Comparison of ENCODE assay signal across 1 cellular context in the genomic region with DNA sequence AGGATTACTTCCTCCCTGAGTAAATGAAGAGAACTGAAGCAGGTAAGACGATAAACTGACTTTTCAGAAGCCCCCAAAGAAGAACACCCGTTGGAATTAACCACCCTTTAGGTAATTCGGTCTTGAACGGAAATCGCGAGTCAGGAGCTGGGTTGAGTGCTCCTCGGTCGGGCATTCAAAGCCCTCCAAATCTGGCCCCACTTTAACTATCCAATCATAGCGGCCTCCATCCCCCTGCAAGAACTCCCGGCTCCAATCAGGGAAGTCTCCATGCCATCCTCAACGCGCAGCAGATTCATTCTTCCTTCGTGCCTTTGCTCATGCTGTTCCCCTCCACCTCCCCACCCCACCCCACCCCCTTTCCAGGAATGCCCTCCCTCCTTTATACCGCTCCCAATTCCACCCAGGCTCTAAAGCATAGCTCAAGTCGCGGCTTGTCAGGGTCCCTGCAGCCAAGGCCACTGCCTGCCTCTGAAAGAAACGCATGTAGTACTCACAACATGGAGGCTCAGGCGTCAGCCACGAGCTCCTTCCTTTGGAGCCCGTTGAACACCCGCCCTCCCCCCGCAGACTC.
A peak's percentile ranks its signal among the peaks of the same experiment; 100 is the strongest.
TF ChIP-seq lines count a peak whose summit lies in the region.

No MANE protein-coding gene starts in this region.

TF ChIP-seq in K562, 482 proteins besides CTCF, POLR2A, EP300 and RAD21 (continued from another document):
- TF ChIP-seq, protein P1, sequence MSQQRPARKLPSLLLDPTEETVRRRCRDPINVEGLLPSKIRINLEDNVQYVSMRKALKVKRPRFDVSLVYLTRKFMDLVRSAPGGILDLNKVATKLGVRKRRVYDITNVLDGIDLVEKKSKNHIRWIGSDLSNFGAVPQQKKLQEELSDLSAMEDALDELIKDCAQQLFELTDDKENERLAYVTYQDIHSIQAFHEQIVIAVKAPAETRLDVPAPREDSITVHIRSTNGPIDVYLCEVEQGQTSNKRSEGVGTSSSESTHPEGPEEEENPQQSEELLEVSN (IDR thresholded peaks at IDR 0.05; ENCODE audit: borderline replicate concordance in 1 of 2, extremely low read depth in 1 of 2, insufficient read depth in 1 of 2, insufficient read length in 1 of 2, low read depth in 1 of 2, low read length in 1 of 2, poor library complexity in 1 of 2, severe bottlenecking in 1 of 2), result peak in 1 of 2 experiments; percentile 12
- TF ChIP-seq E2F3 (CRISPR knock-in tag; IDR thresholded peaks at IDR 0.05), result no peak
- no peak for TF ChIP-seq HEY1 (CRISPR knock-in tag; IDR thresholded peaks at IDR 0.05; ENCODE audit: borderline replicate concordance)
- no peak for TF ChIP-seq POLR3G (IDR thresholded peaks at IDR 0.05; ENCODE audit: extremely low read depth, insufficient read length, insufficient replicate concordance)
- TF ChIP-seq TAF1 (IDR thresholded peaks at IDR 0.05; ENCODE audit: control insufficient read depth, extremely low read depth, insufficient read depth, low read length, severe bottlenecking), result peak; percentile 6
- TF ChIP-seq NCOR1 (IDR thresholded peaks at IDR 0.05), result no peak
- peak; percentile 63; the same call in 1 of the 2 replicates for TF ChIP-seq PHF21A (IDR thresholded peaks at IDR 0.05; ENCODE audit: borderline replicate concordance, low read depth)
- TF ChIP-seq NFRKB (IDR thresholded peaks at IDR 0.05; ENCODE audit: low read depth), result peak; percentile 50; the same call in 1 of the 2 replicates
- TF ChIP-seq, protein P2, sequence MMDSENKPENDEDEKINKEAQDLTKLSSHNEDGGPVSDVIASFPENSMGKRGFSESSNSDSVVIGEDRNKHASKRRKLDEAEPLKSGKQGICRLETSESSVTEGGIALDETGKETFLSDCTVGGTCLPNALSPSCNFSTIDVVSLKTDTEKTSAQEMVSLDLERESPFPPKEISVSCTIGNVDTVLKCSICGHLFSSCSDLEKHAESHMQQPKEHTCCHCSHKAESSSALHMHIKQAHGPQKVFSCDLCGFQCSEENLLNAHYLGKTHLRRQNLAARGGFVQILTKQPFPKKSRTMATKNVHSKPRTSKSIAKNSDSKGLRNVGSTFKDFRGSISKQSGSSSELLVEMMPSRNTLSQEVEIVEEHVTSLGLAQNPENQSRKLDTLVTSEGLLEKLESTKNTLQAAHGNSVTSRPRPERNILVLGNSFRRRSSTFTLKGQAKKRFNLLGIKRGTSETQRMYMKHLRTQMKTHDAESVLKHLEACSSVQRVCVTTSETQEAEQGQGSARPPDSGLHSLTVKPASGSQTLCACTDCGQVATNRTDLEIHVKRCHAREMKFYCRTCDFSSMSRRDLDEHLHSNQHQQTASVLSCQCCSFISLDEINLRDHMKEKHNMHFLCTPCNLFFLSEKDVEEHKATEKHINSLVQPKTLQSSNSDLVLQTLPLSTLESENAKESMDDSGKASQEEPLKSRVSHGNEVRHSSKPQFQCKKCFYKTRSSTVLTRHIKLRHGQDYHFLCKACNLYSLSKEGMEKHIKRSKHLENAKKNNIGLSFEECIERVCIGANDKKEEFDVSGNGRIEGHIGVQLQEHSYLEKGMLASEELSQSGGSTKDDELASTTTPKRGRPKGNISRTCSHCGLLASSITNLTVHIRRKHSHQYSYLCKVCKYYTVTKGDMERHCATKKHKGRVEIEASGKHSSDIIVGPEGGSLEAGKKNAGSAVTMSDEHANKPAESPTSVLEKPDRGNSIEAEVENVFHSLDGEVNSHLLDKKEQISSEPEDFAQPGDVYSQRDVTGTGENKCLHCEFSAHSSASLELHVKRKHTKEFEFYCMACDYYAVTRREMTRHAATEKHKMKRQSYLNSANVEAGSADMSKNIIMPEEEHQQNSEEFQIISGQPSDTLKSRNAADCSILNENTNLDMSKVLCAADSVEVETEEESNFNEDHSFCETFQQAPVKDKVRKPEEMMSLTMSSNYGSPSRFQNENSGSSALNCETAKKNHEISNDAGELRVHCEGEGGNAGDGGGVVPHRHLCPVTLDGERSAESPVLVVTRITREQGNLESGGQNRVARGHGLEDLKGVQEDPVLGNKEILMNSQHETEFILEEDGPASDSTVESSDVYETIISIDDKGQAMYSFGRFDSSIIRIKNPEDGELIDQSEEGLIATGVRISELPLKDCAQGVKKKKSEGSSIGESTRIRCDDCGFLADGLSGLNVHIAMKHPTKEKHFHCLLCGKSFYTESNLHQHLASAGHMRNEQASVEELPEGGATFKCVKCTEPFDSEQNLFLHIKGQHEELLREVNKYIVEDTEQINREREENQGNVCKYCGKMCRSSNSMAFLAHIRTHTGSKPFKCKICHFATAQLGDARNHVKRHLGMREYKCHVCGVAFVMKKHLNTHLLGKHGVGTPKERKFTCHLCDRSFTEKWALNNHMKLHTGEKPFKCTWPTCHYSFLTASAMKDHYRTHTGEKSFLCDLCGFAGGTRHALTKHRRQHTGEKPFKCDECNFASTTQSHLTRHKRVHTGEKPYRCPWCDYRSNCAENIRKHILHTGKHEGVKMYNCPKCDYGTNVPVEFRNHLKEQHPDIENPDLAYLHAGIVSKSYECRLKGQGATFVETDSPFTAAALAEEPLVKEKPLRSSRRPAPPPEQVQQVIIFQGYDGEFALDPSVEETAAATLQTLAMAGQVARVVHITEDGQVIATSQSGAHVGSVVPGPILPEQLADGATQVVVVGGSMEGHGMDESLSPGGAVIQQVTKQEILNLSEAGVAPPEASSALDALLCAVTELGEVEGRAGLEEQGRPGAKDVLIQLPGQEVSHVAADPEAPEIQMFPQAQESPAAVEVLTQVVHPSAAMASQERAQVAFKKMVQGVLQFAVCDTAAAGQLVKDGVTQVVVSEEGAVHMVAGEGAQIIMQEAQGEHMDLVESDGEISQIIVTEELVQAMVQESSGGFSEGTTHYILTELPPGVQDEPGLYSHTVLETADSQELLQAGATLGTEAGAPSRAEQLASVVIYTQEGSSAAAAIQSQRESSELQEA (IDR thresholded peaks at IDR 0.05; ENCODE audit: low read depth), result no peak
